Comparison of ENCODE assay signal across 15 cellular contexts in genomic region chr18:48356909-48357631, GRCh38. TPM values are rescaled to one million over a fixed set of nuclear protein-coding genes. Genes with fewer than 3 reads are reported as not detected.
DNase-seq lines count a peak whose midpoint lies in the region; TF ChIP-seq lines count a peak whose summit lies in the region.
"Had no signal": no experiment of that assay in that cellular context is flagged by ENCODE, and none has a peak within 500 bp of the region (broad histone marks: within the 10 kb centered on the region; RNA-seq: fewer than 3 reads in every experiment).

No MANE protein-coding gene starts in this region.

- H3K23me2 ChIP-seq in H9 (ENCODE audit: insufficient read length, low read depth, low read length, poor library complexity, severe bottlenecking): no peaks in the 10 kb centered on the region

- H3T11ph ChIP-seq in H9 (ENCODE audit: low read length): no peak overlapping the region

- no peak overlapping the region for H3K23ac ChIP-seq in H9 (ENCODE audit: insufficient read length, low read depth, low read length)

- no CpG with 5 or more reads among the region's 11 CpGs for WGBS in H9 (ENCODE audit: extremely low coverage, insufficient read length, low lambda C conversion rate)

- H4K20me1 ChIP-seq in H9 (ENCODE audit: control insufficient read depth, insufficient read depth, insufficient read length): no peaks in the 10 kb centered on the region

- H2AFZ ChIP-seq in H9 (ENCODE audit: low read length): no peak overlapping the region

- H4K5ac ChIP-seq in H9 (ENCODE audit: insufficient read length, low read depth, low read length): no peak overlapping the region

- H2BK15ac ChIP-seq in H9 (ENCODE audit: low read depth, low read length): no peak overlapping the region

- H3K27ac ChIP-seq in H9 (ENCODE audit: insufficient read length, low read depth, low read length): no peak overlapping the region
- no peak overlapping the region for H3K27ac ChIP-seq in colonic mucosa
- H3K27ac ChIP-seq in SJCRH30: no peak overlapping the region

- H3K27me3 ChIP-seq in H9 (ENCODE audit: insufficient read depth, low read length) (no peaks in the 10 kb centered on the region), colonic mucosa (no peaks in the 10 kb centered on the region), SJCRH30 (no peaks in the 10 kb centered on the region)
- H3K27me3 ChIP-seq: tibial nerve had no signal

- H3K14ac ChIP-seq in H9 (ENCODE audit: insufficient read depth, low read length): no peak overlapping the region

- H3K18ac ChIP-seq in H9 (ENCODE audit: insufficient read length, low read depth, low read length): no peak overlapping the region

- H3K9me3 ChIP-seq in H9 (ENCODE audit: control insufficient read depth, low read depth, low read length) (no peaks in the 10 kb centered on the region), colonic mucosa (no peaks in the 10 kb centered on the region), SJCRH30 (replicated peaks) (no peaks in the 10 kb centered on the region)

- peaks cover 0 to 7% (median 1%) of the 10 kb centered on the region in 3 experiments; a peak in 1 of 7 replicates for H3K36me3 Mint-ChIP-seq in H9 (ENCODE audit: insufficient read depth in 1 of 3, low read depth in 3 of 3)

- H2BK120ac ChIP-seq in H9 (ENCODE audit: low read depth, low read length, poor library complexity, severe bottlenecking): no peak overlapping the region

- no peaks in the 10 kb centered on the region for H3K79me2 ChIP-seq in H9 (ENCODE audit: insufficient read depth, low read length)

- peaks cover 0 to 3% of the 10 kb centered on the region in 2 experiments; a peak in 1 of 5 replicates for H3K9me3 Mint-ChIP-seq in H9

- no peak overlapping the region for H4K8ac ChIP-seq in H9 (replicated peaks; ENCODE audit: insufficient read length, low read depth, low read length)

- H2BK5ac ChIP-seq in H9 (ENCODE audit: insufficient read length, low read length): no peak overlapping the region

- H3K4me2 ChIP-seq in H9 (ENCODE audit: insufficient read depth, insufficient read length, low read length): no peak overlapping the region

- no peak overlapping the region for H2BK20ac ChIP-seq in H9 (ENCODE audit: low read depth, low read length, poor library complexity, severe bottlenecking)

- no peak overlapping the region for H2BK12ac ChIP-seq in H9 (ENCODE audit: insufficient read length, low read depth, low read length)

- H3K56ac ChIP-seq in H9 (ENCODE audit: insufficient read length, low read depth, low read length): no peak overlapping the region

- H3K27ac Mint-ChIP-seq in H9: peak overlapping the region in 1 of 3 experiments; percentile 12; a peak in 2 of 7 replicates
- H3K27ac Mint-ChIP-seq: B cell had no signal

- H2AK5ac ChIP-seq in H9 (ENCODE audit: insufficient read length, low read length): no peak overlapping the region

- DNase-seq in COLO668 (lab: John Stamatoyannopoulos, UW; ENCODE audit: unreplicated experiment) (peak; percentile 87), H9 (peak; percentile 32), colonic mucosa (peak; percentile 22), mesenteric fat pad (ENCODE audit: low spot score) (peak; percentile 76), SJCRH30 (no peak)
- no peak for DNase-seq in activated naive CD4-positive, alpha-beta T cell (lab: John Stamatoyannopoulos, UW)
- DNase-seq in activated effector memory CD4-positive, alpha-beta T cell treated with Interleukin-2 at 50 U/mL for 16 hours: no peak
- DNase-seq in activated CD4-positive, CD25-positive, alpha-beta regulatory T cell treated with anti-CD3 and anti-CD28 coated beads, Interleukin-2, amount 50 U/mL, for 72 hours: no peak
- DNase-seq: EL, NCI-H1048, NCI-H526 treated with DMSO at 0.1 percent for 48 hours had no signal

- no peak overlapping the region for H3K4me3 Mint-ChIP-seq in H9
- H3K4me3 Mint-ChIP-seq: B cell had no signal

- H3K9ac ChIP-seq in H9 (ENCODE audit: extremely low read depth, insufficient read length, low read length) (no peak overlapping the region), colonic mucosa (ENCODE audit: low read depth in 2 of 2, low read length in 2 of 2) (no peak overlapping the region)

- H3K27me3 Mint-ChIP-seq in H9 (ENCODE audit: low read depth): peaks cover 8% of the 10 kb centered on the region

- peaks cover 15 to 19% of the 10 kb centered on the region in 2 experiments for H3K4me1 Mint-ChIP-seq in H9
- H3K4me1 Mint-ChIP-seq: B cell had no signal

- TF ChIP-seq CTCF in H9 (conservative IDR thresholded peaks at IDR 0.05) (no peak), colonic mucosa (IDR thresholded peaks at IDR 0.05) (no peak)

- H3K36me3 ChIP-seq in colonic mucosa (no peaks in the 10 kb centered on the region), SJCRH30 (no peaks in the 10 kb centered on the region)
- H3K36me3 ChIP-seq: tibial nerve had no signal

- intact Hi-C loops in colonic mucosa (cut with DNase I): no loop called here

- no peak overlapping the region for H3K4ac ChIP-seq in H9 (ENCODE audit: low read depth, low read length)

- H3K4me1 ChIP-seq in H9 (ENCODE audit: insufficient read depth, low read length) (no peaks in the 10 kb centered on the region; the same call in 1 of the 2 replicates), colonic mucosa (no peaks in the 10 kb centered on the region), SJCRH30 (no peaks in the 10 kb centered on the region)

- H3K79me1 ChIP-seq in H9 (ENCODE audit: insufficient read depth, low read depth, low read length, poor library complexity, severe bottlenecking): no peaks in the 10 kb centered on the region

- no peak overlapping the region for H4K91ac ChIP-seq in H9 (ENCODE audit: insufficient read length, low read depth, low read length)

- H3K4me3 ChIP-seq in colonic mucosa (no peak overlapping the region), SJCRH30 (no peak overlapping the region)
- H3K4me3 ChIP-seq: GM12878, tibial nerve had no signal

RNA-seq across cellular contexts. Expression of gene ZBTB7C, which starts 52.1 kb away (rescaled TPM):
- total RNA-seq in H9 (2021) (0.33 and 0.39 TPM in 2 replicates), colonic mucosa (10 to 100 TPM; 25.1 to 36.4 TPM), mesenteric fat pad (14.2 TPM)
- 0.03 TPM in 1 of 2 replicates, not detected in the other for total RNA-seq in SJCRH30 (2014; rRNA removed; shearing (Covaris generic))
- total RNA-seq: B cell, pulmonary artery endothelial cell had no signal

Comparison
In these comparisons a context has a peak if more than half of its experiments do, and no peak if none do; other contexts are left out.
1. DNase-seq: peak in COLO668 (single experiment), H9 (single experiment), colonic mucosa (single experiment) and mesenteric fat pad (single experiment); none in activated naive CD4-positive, alpha-beta T cell (0 of 4), activated effector memory CD4-positive, alpha-beta T cell treated with Interleukin-2 at 50 U/mL for 16 hours (single experiment), SJCRH30 (0 of 2) and activated CD4-positive, CD25-positive, alpha-beta regulatory T cell treated with anti-CD3 and anti-CD28 coated beads, Interleukin-2, amount 50 U/mL, for 72 hours (single experiment).
2. RNA of gene ZBTB7C, which starts 52.1 kb away (total RNA-seq): 25.1 to 36.4 TPM in colonic mucosa and 14.2 TPM in mesenteric fat pad (single experiment); 0.33 to 0.39 TPM in H9 and 0.03 TPM in SJCRH30; every median in the first group is over 10 times any median in the second.